20 cellular contexts compared by ENCODE assay signal in the genomic region with DNA sequence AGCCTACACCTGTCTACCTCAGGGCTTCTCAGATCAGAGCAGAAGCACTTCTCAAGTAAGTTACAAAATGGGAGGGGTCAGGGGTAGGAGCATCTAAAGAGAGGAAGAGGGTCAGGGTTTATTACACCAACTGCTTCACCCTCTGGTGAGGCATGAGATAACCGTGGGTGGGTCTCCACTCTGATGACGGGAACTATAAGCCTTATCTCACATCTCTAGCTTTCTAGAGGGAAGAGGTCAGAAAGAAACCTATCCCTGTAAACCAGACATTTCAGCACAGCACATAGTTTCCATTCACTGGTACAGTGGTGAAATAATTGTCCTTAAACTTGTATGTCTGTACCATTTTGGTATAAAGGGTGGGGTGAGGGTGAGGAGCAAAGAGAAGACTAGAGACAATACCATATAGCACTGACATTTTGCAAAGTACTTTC.
"Had no signal": no experiment of that assay in that cellular context is flagged by ENCODE, and none has a peak within 500 bp of the region (broad histone marks: within the 10 kb centered on the region; RNA-seq: fewer than 3 reads in every experiment).

No MANE protein-coding gene starts in this region.

- H3K4me3 ChIP-seq: breast epithelium, esophagus squamous epithelium, uterus had no signal

- H3K27ac ChIP-seq: breast epithelium, esophagus squamous epithelium, uterus had no signal

- H3K4me1 ChIP-seq: breast epithelium, esophagus squamous epithelium, uterus had no signal

- ATAC-seq: activated CD8-positive, alpha-beta T cell treated with anti-CD3 and anti-CD28 coated beads for 36 hours; activated T-cell treated with anti-CD3 and anti-CD28 coated beads, Interleukin-2, amount 50 U/mL, for 4 hours; activated T-helper 17 cell treated with anti-CD3 and anti-CD28 coated beads, Interleukin-2, amount 50 U/mL, for 72 hours; natural killer cell treated with Interleukin-12 subunit alpha and Interleukin-12 subunit beta and Interleukin-15 and Interleukin-18, amount 100 ng/mL, for 72 hours; right cardiac atrium had no signal

- H3K27me3 ChIP-seq: breast epithelium, esophagus squamous epithelium, uterus had no signal

- H3K9me3 ChIP-seq: uterus had no signal

- H3K36me3 ChIP-seq: breast epithelium, esophagus squamous epithelium, uterus had no signal

- DNase-seq: activated B cell treated with CpG ODN at 0.5 μM for 24 hours; activated CD4-positive, alpha-beta T cell treated with anti-CD3 and anti-CD28 coated beads, Interleukin-2, amount 50 U/mL, for 1 hour; activated CD8-positive, alpha-beta T cell treated with anti-CD3 and anti-CD28 coated beads for 36 hours; activated gamma-delta T cell treated with Interleukin-2 at 50 U/mL for 16 hours; activated naive CD4-positive, alpha-beta T cell treated with anti-CD3 and anti-CD28 coated beads, Interleukin-2, amount 50 U/mL, for 16 hours; activated T-cell treated with anti-CD3 and anti-CD28 coated beads, Interleukin-2, amount 50 U/mL, for 4 hours; central memory CD4-positive, alpha-beta T cell; esophagus squamous epithelium; kidney glomerular epithelial cell; midbrain; posterior cingulate gyrus; right cardiac atrium; stimulated activated CD4-positive, alpha-beta T cell treated with anti-CD3 and anti-CD28 coated beads, Interleukin-12 subunit alpha, Interleukin-12 subunit beta, amount 100 ng/mL, for 4 hours; stimulated activated CD4-positive, alpha-beta T cell treated with anti-CD3 and anti-CD28 coated beads, Interleukin-4, amount 100 ng/mL, for 1 hour; substantia nigra; T-helper 9 cell; uterus had no signal
